In genomic region chr17:50477976-50478375, GRCh38 we compare ENCODE assay signal across 8 cellular contexts. TPM values are rescaled to one million over a fixed set of nuclear protein-coding genes. Genes with fewer than 3 reads are reported as not detected.
DNase-seq lines count a peak whose midpoint lies in the region; ATAC-seq and TF ChIP-seq lines count a peak whose summit lies in the region.

No MANE protein-coding gene starts in this region.

- ATAC-seq in left ventricle myocardium superior = no peak
- ATAC-seq in upper lobe of right lung = no peak
- ATAC-seq in HG03521 (IDR thresholded peaks at IDR 0.05; ENCODE audit: unreplicated experiment) = no peak

- TF ChIP-seq CTCF in cardiac muscle cell (IDR thresholded peaks at IDR 0.05; ENCODE audit: low read depth, low read length) (no peak), astrocyte of the cerebellum (IDR thresholded peaks at IDR 0.05; ENCODE audit: low read depth, low read length, missing control alignments) (no peak), upper lobe of right lung (IDR thresholded peaks at IDR 0.05) (no peak)

- H3K4me1 ChIP-seq in cardiac muscle cell (ENCODE audit: low read depth) = peaks cover 2% of the 10 kb centered on the region
- H3K4me1 ChIP-seq in mononuclear cell (ENCODE audit: insufficient read depth, low read length) = peaks cover 23% of the 10 kb centered on the region
- H3K4me1 ChIP-seq in upper lobe of right lung = peaks cover 14% of the 10 kb centered on the region

- H3K27me3 ChIP-seq in cardiac muscle cell = no peaks in the 10 kb centered on the region
- no peaks in the 10 kb centered on the region for H3K27me3 ChIP-seq in mononuclear cell (ENCODE audit: insufficient read depth, low read length)
- no peaks in the 10 kb centered on the region for H3K27me3 ChIP-seq in upper lobe of right lung

- peak overlapping the region; percentile 86 for H3K27ac ChIP-seq in cardiac muscle cell
- H3K27ac ChIP-seq in upper lobe of right lung = peak overlapping the region; percentile 73

- intact Hi-C loops in left ventricle myocardium superior (cut with micrococcal nuclease) (no loop called here), upper lobe of right lung (cut with DNase I) (no loop called here)

- H3K9me3 ChIP-seq in cardiac muscle cell (ENCODE audit: low read depth) (no peaks in the 10 kb centered on the region), mononuclear cell (ENCODE audit: low read depth, low read length) (no peaks in the 10 kb centered on the region), upper lobe of right lung (no peaks in the 10 kb centered on the region)

- DNase-seq in cardiac muscle cell (ENCODE audit: low read depth in 1 of 2, low spot score in 1 of 2) = no peak
- no peak for DNase-seq in left ventricle myocardium superior
- no peak for DNase-seq in astrocyte of the cerebellum (ENCODE audit: low read depth)
- no peak for DNase-seq in upper lobe of right lung
- no peak for DNase-seq in NCI-H146 treated with DMSO at 0.1 percent for 48 hours (lab: John Stamatoyannopoulos, UW; ENCODE audit: unreplicated experiment)
- DNase-seq in A172 (ENCODE audit: low spot score) = no peak

- in situ Hi-C loops in astrocyte of the cerebellum (cut with HindIII; ENCODE audit: low sequenced_read_pairs) = no loop called here

- peaks cover 1% of the 10 kb centered on the region for H3K36me3 ChIP-seq in cardiac muscle cell
- H3K36me3 ChIP-seq in upper lobe of right lung = peaks cover 9% of the 10 kb centered on the region

- no peak overlapping the region for H3K4me3 ChIP-seq in cardiac muscle cell
- peak overlapping the region; percentile 61 for H3K4me3 ChIP-seq in astrocyte of the cerebellum (ENCODE audit: low read depth, low read length)
- H3K4me3 ChIP-seq in mononuclear cell (ENCODE audit: low read length) = peak overlapping the region; percentile 91
- peak overlapping the region; percentile 89 for H3K4me3 ChIP-seq in upper lobe of right lung

RNA-seq across cellular contexts. Expression of gene RSAD1, which starts 0.7 kb away (rescaled TPM):
- total RNA-seq in cardiac muscle cell = 24.1 and 35.8 TPM in 2 replicates
- 39.7 and 55.4 TPM in 2 replicates for polyA plus RNA-seq in cardiac muscle cell
- 55.9 TPM for total RNA-seq in left ventricle myocardium superior
- 19.5 TPM for total RNA-seq in mononuclear cell
- total RNA-seq in upper lobe of right lung = 34.3 TPM
- total RNA-seq in A172 (2014; rRNA removed; shearing (Covaris generic)) = 16.0 and 16.6 TPM in 2 replicates

RNA-seq across cellular contexts. Expression of gene CHAD, which starts 9.3 kb away (rescaled TPM):
- total RNA-seq in cardiac muscle cell (0.11 TPM in 1 of 2 replicates, not detected in the other), left ventricle myocardium superior (0.32 TPM), mononuclear cell (not detected), upper lobe of right lung (not detected)
- polyA plus RNA-seq in cardiac muscle cell = 2.5 and 3.9 TPM in 2 replicates
- total RNA-seq in A172 (2014; rRNA removed; shearing (Covaris generic)) = not detected in 2 replicates

RNA-seq across cellular contexts. Expression of gene MYCBPAP, which starts 30.3 kb away (rescaled TPM):
- total RNA-seq in cardiac muscle cell (1.2 and 3.2 TPM in 2 replicates), left ventricle myocardium superior (0.55 TPM), mononuclear cell (0.73 TPM), upper lobe of right lung (1.3 TPM)
- 1.2 and 2.5 TPM in 2 replicates for polyA plus RNA-seq in cardiac muscle cell
- total RNA-seq in A172 (2014; rRNA removed; shearing (Covaris generic)) = not detected in 2 replicates

RNA-seq across cellular contexts. Expression of gene ACSF2, which starts 52.0 kb away (rescaled TPM):
- 116 and 177 TPM in 2 replicates for total RNA-seq in cardiac muscle cell
- polyA plus RNA-seq in cardiac muscle cell = 73.3 and 96.6 TPM in 2 replicates
- 22.5 TPM for total RNA-seq in left ventricle myocardium superior
- total RNA-seq in mononuclear cell = 5.6 TPM
- total RNA-seq in upper lobe of right lung = 73.9 TPM
- total RNA-seq in A172 (2014; rRNA removed; shearing (Covaris generic)) = 40.4 and 41.0 TPM in 2 replicates

RNA-seq across cellular contexts. Expression of gene EPN3, which starts 54.6 kb away (rescaled TPM):
- total RNA-seq in cardiac muscle cell = 2.0 and 3.1 TPM in 2 replicates
- 1.9 and 3.5 TPM in 2 replicates for polyA plus RNA-seq in cardiac muscle cell
- total RNA-seq in left ventricle myocardium superior = 33.4 TPM
- total RNA-seq in mononuclear cell = not detected
- 0.09 TPM for total RNA-seq in upper lobe of right lung
- total RNA-seq in A172 (2014; rRNA removed; shearing (Covaris generic)) = 0.14 TPM in 1 of 2 replicates, not detected in the other
